In the genomic region with DNA sequence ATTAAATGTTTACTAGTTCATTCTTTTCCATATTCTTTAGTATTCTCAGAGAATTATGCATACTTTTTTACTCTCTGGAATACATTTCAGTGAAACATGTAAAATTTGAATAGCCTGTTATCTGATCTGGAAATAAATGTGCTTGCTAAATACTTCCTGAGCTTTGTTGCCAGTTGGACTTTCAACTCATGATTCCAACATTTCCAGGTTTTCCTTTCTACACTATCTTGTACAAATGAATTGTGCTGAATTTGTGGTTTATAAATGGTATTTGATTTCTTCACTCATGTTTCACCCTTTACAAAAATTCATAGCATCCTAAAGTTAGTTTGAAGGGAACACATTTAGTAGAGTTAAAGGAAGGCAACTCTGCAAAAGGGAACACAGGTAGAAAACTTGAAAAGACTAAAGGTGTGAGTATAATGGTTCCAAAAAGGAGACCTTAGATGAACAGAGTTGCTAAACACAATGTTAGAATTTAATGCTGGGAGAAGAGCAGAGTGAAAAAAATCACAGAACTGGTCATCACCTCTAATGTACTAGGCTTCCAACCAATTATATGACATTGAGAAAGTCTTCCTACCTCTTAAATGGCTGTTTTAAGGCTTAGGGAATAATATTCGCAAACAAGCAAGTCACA, we compare ENCODE assay signal across 10 cellular contexts. TPM values are rescaled to one million over a fixed set of nuclear protein-coding genes. Genes with fewer than 3 reads are reported as not detected.
"Had no signal": no experiment of that assay in that cellular context is flagged by ENCODE, and none has a peak within 500 bp of the region (broad histone marks: within the 10 kb centered on the region; RNA-seq: fewer than 3 reads in every experiment).

No MANE protein-coding gene starts in this region.

- H3K4me3 ChIP-seq: GM23248, HAP-1 had no signal

- H3K27ac ChIP-seq: GM23248 had no signal

- H3K9ac ChIP-seq: GM23248 had no signal

- ATAC-seq: HCT116 had no signal

- H2AFZ ChIP-seq: GM23248 had no signal

- H3K36me3 ChIP-seq: HAP-1 had no signal

- DNase-seq: GM23248, GOT3, H7, HFFc6, KBM-7 had no signal

- FAIRE-seq: HTR-8/SVneo had no signal

- H3K9me3 ChIP-seq: HAP-1 had no signal

- H3K4me1 ChIP-seq: HAP-1 had no signal

RNA-seq across cellular contexts. Expression of gene SYT4, which starts 28.6 kb away (rescaled TPM):
- total RNA-seq: GM23248, HFFc6, HT-29 had no signal
- polyA plus RNA-seq: IgD-negative memory B cell had no signal
